In genomic region chrX:1493877-1494510, GRCh38 we compare ENCODE assay signal across 1 cellular context.
TF ChIP-seq lines count a peak whose summit lies in the region.

No MANE protein-coding gene starts in this region.

TF ChIP-seq in GM12878, 131 proteins besides CTCF, POLR2A, EP300 and RAD21 (continued from another document and continues in another):
- no peak; the same call in 1 of the 2 replicates for TF ChIP-seq PKNOX1 (IDR thresholded peaks at IDR 0.05)
- TF ChIP-seq MTA3 (IDR thresholded peaks at IDR 0.05; ENCODE audit: borderline replicate concordance, low read length), result no peak
- TF ChIP-seq ATF2 (IDR thresholded peaks at IDR 0.05; ENCODE audit: low read length), result peak; percentile 54; the same call in 1 of the 2 replicates
- TF ChIP-seq TAF1 (IDR thresholded peaks at IDR 0.05; ENCODE audit: borderline replicate concordance, low read depth, low read length), result peak; percentile 88; the same call in 1 of the 2 replicates
- TF ChIP-seq USF2 (IDR thresholded peaks at IDR 0.05; ENCODE audit: borderline replicate concordance, low read depth, low read length), result no peak
- TF ChIP-seq EZH2 (IDR thresholded peaks at IDR 0.05; ENCODE audit: borderline replicate concordance, control insufficient read depth, low read depth, low read length), result no peak
- no peak for TF ChIP-seq BRCA1 (IDR thresholded peaks at IDR 0.05; ENCODE audit: low read depth, low read length)
- no peak for TF ChIP-seq SP1 (IDR thresholded peaks at IDR 0.05; ENCODE audit: low read depth, low read length)
- peak; percentile 87 for TF ChIP-seq EED (IDR thresholded peaks at IDR 0.05; ENCODE audit: low read depth)
- no peak for TF ChIP-seq PRDM15 (CRISPR knock-in tag; IDR thresholded peaks at IDR 0.05)
- no peak for TF ChIP-seq TARDBP (IDR thresholded peaks at IDR 0.05; ENCODE audit: borderline replicate concordance)
- TF ChIP-seq BCLAF1 (IDR thresholded peaks at IDR 0.05), result no peak
- no peak for TF ChIP-seq NFXL1 (IDR thresholded peaks at IDR 0.05; ENCODE audit: borderline replicate concordance)
- no peak for TF ChIP-seq CHD2 (IDR thresholded peaks at IDR 0.05; ENCODE audit: borderline replicate concordance, low read depth, low read length)
- no peak for TF ChIP-seq USF1 (IDR thresholded peaks at IDR 0.05; ENCODE audit: borderline replicate concordance, extremely low read length, insufficient read depth, low read depth, low read length)
- no peak for TF ChIP-seq CEBPB (IDR thresholded peaks at IDR 0.05; ENCODE audit: borderline replicate concordance in 1 of 2, low read depth in 2 of 2, low read length in 2 of 2)
- no peak; the same call in 1 of the 2 replicates for TF ChIP-seq ZNF384 (IDR thresholded peaks at IDR 0.05; ENCODE audit: borderline replicate concordance, low read depth, low read length)
- TF ChIP-seq CHD4 (IDR thresholded peaks at IDR 0.05), result no peak
- TF ChIP-seq MXI1 (IDR thresholded peaks at IDR 0.05; ENCODE audit: low read depth, low read length), result 0 out of 2 replicates have a peak, but pooled peaks have one; percentile 2
- no peak for TF ChIP-seq TBL1XR1 (IDR thresholded peaks at IDR 0.05; ENCODE audit: low read depth, low read length)
- TF ChIP-seq KLF5 (IDR thresholded peaks at IDR 0.05; ENCODE audit: partially characterized antibody), result no peak
- TF ChIP-seq TCF12 (IDR thresholded peaks at IDR 0.05; ENCODE audit: low read depth, low read length), result 0 out of 2 replicates have a peak, but pooled peaks have one; percentile 49
- no peak for TF ChIP-seq JUND (IDR thresholded peaks at IDR 0.05; ENCODE audit: low read depth, low read length)
- TF ChIP-seq POU2F2 (IDR thresholded peaks at IDR 0.05; ENCODE audit: borderline replicate concordance, low read depth, low read length), result peak; percentile 49; the same call in 1 of the 3 replicates
- no peak for TF ChIP-seq NR2C2 (IDR thresholded peaks at IDR 0.05; ENCODE audit: borderline replicate concordance, control insufficient read depth, insufficient read length, low read depth)
- no peak for TF ChIP-seq CUX1 (IDR thresholded peaks at IDR 0.05; ENCODE audit: insufficient replicate concordance, low read depth, low read length)
- TF ChIP-seq ZNF274 (IDR thresholded peaks at IDR 0.05; ENCODE audit: insufficient read depth, insufficient read length), result no peak
- TF ChIP-seq KAT2A (conservative IDR thresholded peaks at IDR 0.05; ENCODE audit: control insufficient read depth, low read depth, low read length), result no peak
- TF ChIP-seq E4F1 (IDR thresholded peaks at IDR 0.05; ENCODE audit: borderline replicate concordance, partially characterized antibody), result no peak
- TF ChIP-seq MYB (IDR thresholded peaks at IDR 0.05; ENCODE audit: borderline replicate concordance, low read depth, low read length), result no peak
- no peak for TF ChIP-seq WRNIP1 (IDR thresholded peaks at IDR 0.05; ENCODE audit: borderline replicate concordance, low read depth, low read length)
- TF ChIP-seq YY1 (IDR thresholded peaks at IDR 0.05; ENCODE audit: low read depth, low read length), result peak; percentile 65
- TF ChIP-seq EGR1 (IDR thresholded peaks at IDR 0.05; ENCODE audit: borderline replicate concordance in 1 of 2, low read depth in 2 of 2, low read length in 2 of 2), result no peak
- no peak for TF ChIP-seq SUPT20H (IDR thresholded peaks at IDR 0.05; ENCODE audit: borderline replicate concordance, control insufficient read depth, low read depth, low read length)
- TF ChIP-seq HDAC2 (IDR thresholded peaks at IDR 0.05), result no peak
- TF ChIP-seq E2F4 (IDR thresholded peaks at IDR 0.05; ENCODE audit: low read depth, low read length), result no peak
- TF ChIP-seq MTA2 (IDR thresholded peaks at IDR 0.05; ENCODE audit: low read depth), result no peak
- TF ChIP-seq ZSCAN29 (IDR thresholded peaks at IDR 0.05), result no peak
- TF ChIP-seq SIX5 (IDR thresholded peaks at IDR 0.05; ENCODE audit: low read depth, low read length, severe bottlenecking), result no peak
- no peak; the same call in 1 of the 2 replicates for TF ChIP-seq ZNF24 (IDR thresholded peaks at IDR 0.05)
- no peak for TF ChIP-seq CREM (IDR thresholded peaks at IDR 0.05; ENCODE audit: low read depth)
- no peak for TF ChIP-seq ZNF217 (IDR thresholded peaks at IDR 0.05)
